ENCODE assay signal across 1 cellular context in genomic region chr5:134524826-134525686, GRCh38.
TF ChIP-seq lines count a peak whose summit lies in the region.

Gene JADE2 (plus strand): TSS chr5:134525670. CDS start chr5:134535858, 10,188 bp downstream.

TF ChIP-seq in K562, 482 proteins besides CTCF, POLR2A, EP300 and RAD21 (continued from another document and continues in another):
- TF ChIP-seq BRF2 (IDR thresholded peaks at IDR 0.05; ENCODE audit: borderline replicate concordance, insufficient read depth, insufficient read length) (no peak), TFAP4 (CRISPR knock-in tag; IDR thresholded peaks at IDR 0.05; ENCODE audit: borderline replicate concordance) (0 out of 2 replicates have a peak, but pooled peaks have one; percentile 6), ZKSCAN8 (CRISPR knock-in tag; IDR thresholded peaks at IDR 0.05) (no peak), DLX4 (CRISPR knock-in tag; IDR thresholded peaks at IDR 0.05) (no peak), NFE2L1 (tag; IDR thresholded peaks at IDR 0.05; ENCODE audit: borderline replicate concordance, low read depth) (no peak), HDAC8 (tag; IDR thresholded peaks at IDR 0.05) (no peak), LCOR (CRISPR knock-in tag; IDR thresholded peaks at IDR 0.05) (no peak), ZNF76 (CRISPR knock-in tag; IDR thresholded peaks at IDR 0.05; ENCODE audit: borderline replicate concordance) (no peak), RFX5 (IDR thresholded peaks at IDR 0.05; ENCODE audit: low read depth, low read length) (no peak), RBM15 (IDR thresholded peaks at IDR 0.05; ENCODE audit: insufficient read depth, low read length) (no peak), FOXP4 (CRISPR knock-in tag; IDR thresholded peaks at IDR 0.05; ENCODE audit: borderline replicate concordance) (no peak), RBBP5 (IDR thresholded peaks at IDR 0.05; ENCODE audit: borderline replicate concordance, insufficient read depth, low read length, poor library complexity, severe bottlenecking) (peak; percentile 22), BDP1 (IDR thresholded peaks at IDR 0.05; ENCODE audit: insufficient read depth, insufficient read length) (no peak), THAP12 (CRISPR knock-in tag; IDR thresholded peaks at IDR 0.05) (no peak), FOSL1 (tag; conservative IDR thresholded peaks at IDR 0.05) (0 out of 2 replicates have a peak, but pooled peaks have one; percentile 37), KAT7 (CRISPR knock-in tag; IDR thresholded peaks at IDR 0.05; ENCODE audit: borderline replicate concordance) (peak; percentile 40; the same call in 1 of the 2 replicates), MECOM (CRISPR knock-in tag; IDR thresholded peaks at IDR 0.05) (no peak), ATF7 (IDR thresholded peaks at IDR 0.05) (0 out of 2 replicates have a peak, but pooled peaks have one; percentile 9), TAF1 (IDR thresholded peaks at IDR 0.05; ENCODE audit: control insufficient read depth, extremely low read depth, insufficient read depth, low read length, severe bottlenecking) (peak; percentile 37), ZNF644 (tag; IDR thresholded peaks at IDR 0.05; ENCODE audit: low read depth) (no peak), HNRNPLL (IDR thresholded peaks at IDR 0.05; ENCODE audit: low read depth, low read length, poor library complexity, severe bottlenecking) (peak; percentile 4), HINFP (tag; conservative IDR thresholded peaks at IDR 0.05; ENCODE audit: low read depth) (no peak), ZBTB7A (IDR thresholded peaks at IDR 0.05; ENCODE audit: borderline replicate concordance, control insufficient read depth, low read depth, low read length) (peak; percentile 91), CREB1 (IDR thresholded peaks at IDR 0.05) (peak; percentile 73), CREB1 (CRISPR knock-in tag; IDR thresholded peaks at IDR 0.05) (no peak), DACH1 (IDR thresholded peaks at IDR 0.05; ENCODE audit: partially characterized antibody) (no peak), PATZ1 (CRISPR knock-in tag; IDR thresholded peaks at IDR 0.05; ENCODE audit: borderline replicate concordance) (no peak), BRCA1 (IDR thresholded peaks at IDR 0.05) (no peak), BRCA1 (CRISPR knock-in tag; IDR thresholded peaks at IDR 0.05) (no peak), GMEB1 (CRISPR knock-in tag; IDR thresholded peaks at IDR 0.05) (no peak), ZBTB17 (CRISPR knock-in tag; IDR thresholded peaks at IDR 0.05) (no peak), CREM (IDR thresholded peaks at IDR 0.05; ENCODE audit: low read depth) (peak; percentile 81), KDM2B (CRISPR knock-in tag; IDR thresholded peaks at IDR 0.05) (no peak), CBX8 (IDR thresholded peaks at IDR 0.05; ENCODE audit: borderline replicate concordance, extremely low read depth, low read depth, low read length, poor library complexity, severe bottlenecking) (no peak), SMARCB1 (IDR thresholded peaks at IDR 0.05; ENCODE audit: insufficient read length, low read depth) (no peak), ZBTB26 (CRISPR knock-in tag; IDR thresholded peaks at IDR 0.05) (no peak), ATF6 (CRISPR knock-in tag; IDR thresholded peaks at IDR 0.05) (no peak), LARP7 (IDR thresholded peaks at IDR 0.05) (no peak), ZNF133 (CRISPR knock-in tag; IDR thresholded peaks at IDR 0.05) (no peak), CBX5 (IDR thresholded peaks at IDR 0.05; ENCODE audit: borderline replicate concordance, low read depth) (no peak), ILF3 (IDR thresholded peaks at IDR 0.05; ENCODE audit: borderline replicate concordance) (no peak), E2F3 (CRISPR knock-in tag; IDR thresholded peaks at IDR 0.05) (no peak), ZNF124 (CRISPR knock-in tag; IDR thresholded peaks at IDR 0.05) (no peak), ZNF444 (CRISPR knock-in tag; IDR thresholded peaks at IDR 0.05) (no peak), ZNF77 (CRISPR knock-in tag; IDR thresholded peaks at IDR 0.05) (no peak), BMI1 (IDR thresholded peaks at IDR 0.05; ENCODE audit: low read length) (no peak), POLR3G (IDR thresholded peaks at IDR 0.05; ENCODE audit: extremely low read depth, insufficient read length, insufficient replicate concordance) (no peak), CTCFL (IDR thresholded peaks at IDR 0.05; ENCODE audit: borderline replicate concordance, insufficient read depth, low read depth, low read length, poor library complexity, severe bottlenecking) (no peak)
